Comparison of ENCODE assay signal across 19 cellular contexts in the genomic region with DNA sequence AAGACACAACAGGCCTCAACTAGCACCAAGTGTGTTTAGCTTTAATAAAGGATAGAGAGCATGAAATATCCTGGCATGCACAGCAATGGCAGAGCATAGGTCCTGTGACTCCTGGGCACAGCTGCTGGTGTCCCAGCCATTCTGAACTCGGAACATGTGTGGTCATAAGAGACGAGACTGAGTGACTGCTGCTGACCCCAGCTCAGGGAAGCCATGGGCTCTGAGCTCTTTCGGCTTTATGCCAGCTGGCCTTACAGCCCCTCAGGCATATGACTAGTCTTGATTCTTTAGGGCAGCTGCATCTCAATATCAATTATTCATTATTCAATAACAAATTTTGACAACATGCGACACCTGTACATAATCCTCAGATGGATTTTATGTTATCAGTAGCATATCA.
"Had no signal": no experiment of that assay in that cellular context is flagged by ENCODE, and none has a peak within 500 bp of the region (broad histone marks: within the 10 kb centered on the region; RNA-seq: fewer than 3 reads in every experiment).

No MANE protein-coding gene starts in this region.

- H3K4me3 Mint-ChIP-seq: mesothelial cell of epicardium, naive B cell had no signal

- H3K27ac ChIP-seq: coronary artery, dorsolateral prefrontal cortex, esophagus muscularis mucosa, foreskin keratinocyte, gastroesophageal sphincter, heart right ventricle, left lung, lower lobe of right lung had no signal

- H3K27me3 ChIP-seq: gastroesophageal sphincter, left lung had no signal

- H3K36me3 ChIP-seq: esophagus muscularis mucosa, gastroesophageal sphincter, heart right ventricle, left lung, lower lobe of right lung had no signal

- H3K4me1 ChIP-seq: foreskin keratinocyte, left lung, lower lobe of right lung had no signal

- H3K9me3 Mint-ChIP-seq: mesothelial cell of epicardium, naive B cell had no signal

- H3K4me3 ChIP-seq: coronary artery, dorsolateral prefrontal cortex, esophagus muscularis mucosa, gastroesophageal sphincter, heart right ventricle, left lung, lower lobe of right lung, mucosa of descending colon had no signal

- ATAC-seq: foreskin keratinocyte, gastroesophageal sphincter, heart right ventricle, left cardiac atrium, left lung, left ventricle myocardium superior, lower lobe of right lung, mucosa of descending colon had no signal

- H3K27ac Mint-ChIP-seq: mesothelial cell of epicardium, naive B cell had no signal

- H3K36me3 Mint-ChIP-seq: mesothelial cell of epicardium, naive B cell had no signal

- H3K9me3 ChIP-seq: esophagus muscularis mucosa, gastroesophageal sphincter, heart right ventricle, left lung, lower lobe of right lung, mucosa of descending colon had no signal

- H3K4me1 Mint-ChIP-seq: mesothelial cell of epicardium had no signal

- DNase-seq: dermis blood vessel endothelial cell; dorsolateral prefrontal cortex; effector CD4-positive, alpha-beta T cell; effector memory CD4-positive, alpha-beta T cell; head of caudate nucleus; heart right ventricle; hippocampal formation; left cardiac atrium; left lung; left ventricle myocardium superior; lower lobe of right lung; mesenchymal stem cell; mucosa of descending colon; naive B cell had no signal
